Comparison of ENCODE assay signal across 8 cellular contexts in the genomic region with DNA sequence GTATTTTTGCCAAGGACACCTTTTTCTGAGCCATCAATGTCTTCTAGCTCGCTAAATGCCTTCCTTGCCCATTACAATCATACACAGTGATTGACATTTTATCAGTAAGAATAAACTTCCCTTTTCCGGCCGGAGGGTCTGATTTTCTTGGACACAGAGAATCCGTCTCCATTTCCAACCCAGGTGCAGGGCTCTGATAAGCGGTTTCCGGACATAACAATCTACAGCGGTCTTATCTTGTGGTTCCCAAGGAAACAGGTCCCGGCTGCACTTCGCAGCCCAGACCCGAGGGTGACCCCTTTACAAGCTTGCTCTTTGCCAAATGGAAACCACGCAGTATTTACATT. TPM values are rescaled to one million over a fixed set of nuclear protein-coding genes. Genes with fewer than 3 reads are reported as not detected.
DNase-seq lines count a peak whose midpoint lies in the region; ATAC-seq and TF ChIP-seq lines count a peak whose summit lies in the region.

No MANE protein-coding gene starts in this region.

- ATAC-seq in HCT116, result peak; percentile 21
- no peak for ATAC-seq in GM19328 (IDR thresholded peaks at IDR 0.05; ENCODE audit: unreplicated experiment)

- RAD21 ChIA-PET in HCT116 (lab: Charles Lee; ENCODE audit: low non-redundant PET in 1 of 2, low total read pairs in 2 of 2, uncharacterized antibody in 2 of 2, unreplicated experiment in 2 of 2), result interaction anchor here (0.5 to 1.0 kb wide), 6 partner anchors 13 to 326 kb away, joined by 3 to 5 read pairs (median 4); a partner anchor contains a TSS

- H3K9me3 ChIP-seq in HCT116 (ENCODE audit: control insufficient read depth in 1 of 2, insufficient read depth in 1 of 2, low read depth in 1 of 2, low read length in 2 of 2) (no peaks in the 10 kb centered on the region), endocrine pancreas (ENCODE audit: control insufficient read depth, low read length) (no peaks in the 10 kb centered on the region), muscle layer of colon (ENCODE audit: low read length) (no peaks in the 10 kb centered on the region)

- peak; percentile 84 for DNase-seq in DMS 273 (lab: John Stamatoyannopoulos, UW; ENCODE audit: unreplicated experiment)
- no peak for DNase-seq in HCT116 (ENCODE audit: low read depth, low spot score)
- peak; percentile 25 for DNase-seq in RWPE1 (ENCODE audit: low spot score)
- DNase-seq in LoVo (ENCODE audit: low spot score), result no peak
- DNase-seq in HK-2 (ENCODE audit: unreplicated experiment), result no peak

- H3K9ac ChIP-seq in HCT116 (ENCODE audit: low read length) (peak overlapping the region; percentile 83), endocrine pancreas (ENCODE audit: control insufficient read depth, insufficient read depth, low read length) (peak overlapping the region; percentile 42), muscle layer of colon (ENCODE audit: low read length) (peak overlapping the region; percentile 63)

- H3K79me2 ChIP-seq in HCT116 (ENCODE audit: insufficient read depth, low read length), result peaks cover 17% of the 10 kb centered on the region

- H3K9me2 ChIP-seq in HCT116 (ENCODE audit: insufficient read depth), result no peaks in the 10 kb centered on the region

- TF ChIP-seq CTCF in HCT116 (IDR thresholded peaks at IDR 0.05 in 2 of 3, conservative IDR thresholded peaks at IDR 0.05 in 1 of 3; ENCODE audit: borderline replicate concordance in 1 of 3, insufficient read depth in 1 of 3, low read depth in 2 of 3, low read length in 2 of 3) (no peak), RWPE1 (conservative IDR thresholded peaks at IDR 0.05; ENCODE audit: low read depth) (no peak)

- peak overlapping the region; percentile 88 for H3K4me2 ChIP-seq in HCT116 (ENCODE audit: low read length)

- H2AFZ ChIP-seq in HCT116 (ENCODE audit: low read depth, low read length, poor library complexity, severe bottlenecking), result no peak overlapping the region

- no peaks in the 10 kb centered on the region for H3K36me3 ChIP-seq in HCT116 (ENCODE audit: control insufficient read depth in 1 of 2, insufficient read depth in 2 of 2, low read length in 2 of 2)
- H3K36me3 ChIP-seq in endocrine pancreas (ENCODE audit: control insufficient read depth, insufficient read depth, low read length), result no peaks in the 10 kb centered on the region
- no peaks in the 10 kb centered on the region for H3K36me3 ChIP-seq in muscle layer of colon (ENCODE audit: insufficient read depth, low read length)

- no peak for TF ChIP-seq RAD21 in HCT116 (IDR thresholded peaks at IDR 0.05; ENCODE audit: low read depth)

- intact Hi-C loops in HCT116 (cut with micrococcal nuclease), result loop anchor here (5.0 kb wide), 1 partner anchor 327 kb away; no protein-coding TSS in a partner anchor

- H3K4me3 ChIP-seq in HCT116 (replicated peaks in 1 of 2; ENCODE audit: low read depth in 1 of 2, low read length in 2 of 2), result peak overlapping the region; percentile 90 to 91
- H3K4me3 ChIP-seq in endocrine pancreas (ENCODE audit: control insufficient read depth, insufficient read depth, low read length), result peak overlapping the region; percentile 88
- H3K4me3 ChIP-seq in muscle layer of colon (ENCODE audit: low read depth in 1 of 2, low read length in 2 of 2), result peak overlapping the region; percentile 53 to 63

- no peak for TF ChIP-seq POLR2A in HCT116 (IDR thresholded peaks at IDR 0.05; ENCODE audit: borderline replicate concordance, extremely low read depth, insufficient read depth, insufficient read length)

- CTCF ChIA-PET in HCT116 (lab: Charles Lee) (interaction anchor here (0.7 to 2.9 kb wide), 23 partner anchors 10 to 535 kb away, joined by 3 to 34 read pairs (median 9); a partner anchor contains a TSS), RWPE1 (lab: Yijun Ruan, JAX) (interaction anchor here (2.6 kb wide), 1 partner anchor 63 kb away, joined by 10 read pairs; no protein-coding TSS in a partner anchor)

- POLR2A ChIA-PET in HCT116 (lab: Charles Lee), result interaction anchor here (0.6 to 1.9 kb wide), 8 partner anchors 49 to 335 kb away, joined by 3 to 9 read pairs (median 4); a partner anchor contains a TSS
- POLR2A ChIA-PET in RWPE1 (lab: Yijun Ruan, JAX; ENCODE audit: low non-redundant PET), result interaction anchor here (0.7 kb wide), 1 partner anchor 180 kb away, joined by 3 read pairs; no protein-coding TSS in a partner anchor

- peak overlapping the region; percentile 70 for H3K27ac ChIP-seq in HCT116 (ENCODE audit: low read depth, low read length)
- peak overlapping the region; percentile 89 for H3K27ac ChIP-seq in RWPE1
- H3K27ac ChIP-seq in muscle layer of colon (ENCODE audit: low read depth, low read length), result peak overlapping the region; percentile 78

- TSS peak; percentile 77 for BruUV-seq in HCT116 (replicated peaks; lab: Mats Ljungman, UMichigan)

- H3K27me3 ChIP-seq in HCT116 (ENCODE audit: insufficient read depth, low read length), result no peaks in the 10 kb centered on the region
- H3K27me3 ChIP-seq in endocrine pancreas (ENCODE audit: control insufficient read depth, insufficient read depth, low read length), result no peaks in the 10 kb centered on the region
- no peaks in the 10 kb centered on the region for H3K27me3 ChIP-seq in muscle layer of colon (ENCODE audit: control insufficient read depth in 1 of 2, insufficient read depth in 2 of 2, low read length in 2 of 2)

- no peaks in the 10 kb centered on the region for H4K20me1 ChIP-seq in HCT116 (ENCODE audit: insufficient read depth)

- peaks cover 12 to 31% of the 10 kb centered on the region in 2 experiments; a peak in 3 of 4 replicates for H3K4me1 ChIP-seq in HCT116 (ENCODE audit: control insufficient read depth in 1 of 2, insufficient read depth in 2 of 2, low read length in 2 of 2)
- H3K4me1 ChIP-seq in endocrine pancreas (ENCODE audit: control insufficient read depth, insufficient read depth, low read length), result peaks cover 7% of the 10 kb centered on the region
- peaks cover 8% of the 10 kb centered on the region for H3K4me1 ChIP-seq in muscle layer of colon (ENCODE audit: insufficient read depth, low read length)

TF ChIP-seq in HCT116, 20 proteins besides CTCF, POLR2A, EP300 and RAD21 (continues in another document):
- TF ChIP-seq FOSL1 (IDR thresholded peaks at IDR 0.05; ENCODE audit: low read depth) (no peak), ZNF274 (IDR thresholded peaks at IDR 0.05; ENCODE audit: low read depth, low read length) (no peak), CEBPB (IDR thresholded peaks at IDR 0.05; ENCODE audit: low read depth) (no peak), EZH2phosphoT487 (IDR thresholded peaks at IDR 0.05; ENCODE audit: borderline replicate concordance) (no peak), SIN3A (IDR thresholded peaks at IDR 0.05; ENCODE audit: low read depth) (no peak), SRF (IDR thresholded peaks at IDR 0.05; ENCODE audit: low read depth) (no peak), SP1 (IDR thresholded peaks at IDR 0.05; ENCODE audit: low read depth) (no peak), CBX3 (IDR thresholded peaks at IDR 0.05; ENCODE audit: low read depth) (no peak), ZFX (IDR thresholded peaks at IDR 0.05) (no peak), YY1 (IDR thresholded peaks at IDR 0.05; ENCODE audit: extremely low read depth, insufficient replicate concordance, low read depth, low read length) (no peak), JUND (IDR thresholded peaks at IDR 0.05) (no peak), ELF1 (IDR thresholded peaks at IDR 0.05; ENCODE audit: borderline replicate concordance, low read depth) (no peak), EZH2 (IDR thresholded peaks at IDR 0.05) (no peak)
- TF ChIP-seq, protein P1, sequence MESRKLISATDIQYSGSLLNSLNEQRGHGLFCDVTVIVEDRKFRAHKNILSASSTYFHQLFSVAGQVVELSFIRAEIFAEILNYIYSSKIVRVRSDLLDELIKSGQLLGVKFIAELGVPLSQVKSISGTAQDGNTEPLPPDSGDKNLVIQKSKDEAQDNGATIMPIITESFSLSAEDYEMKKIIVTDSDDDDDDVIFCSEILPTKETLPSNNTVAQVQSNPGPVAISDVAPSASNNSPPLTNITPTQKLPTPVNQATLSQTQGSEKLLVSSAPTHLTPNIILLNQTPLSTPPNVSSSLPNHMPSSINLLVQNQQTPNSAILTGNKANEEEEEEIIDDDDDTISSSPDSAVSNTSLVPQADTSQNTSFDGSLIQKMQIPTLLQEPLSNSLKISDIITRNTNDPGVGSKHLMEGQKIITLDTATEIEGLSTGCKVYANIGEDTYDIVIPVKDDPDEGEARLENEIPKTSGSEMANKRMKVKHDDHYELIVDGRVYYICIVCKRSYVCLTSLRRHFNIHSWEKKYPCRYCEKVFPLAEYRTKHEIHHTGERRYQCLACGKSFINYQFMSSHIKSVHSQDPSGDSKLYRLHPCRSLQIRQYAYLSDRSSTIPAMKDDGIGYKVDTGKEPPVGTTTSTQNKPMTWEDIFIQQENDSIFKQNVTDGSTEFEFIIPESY (IDR thresholded peaks at IDR 0.05; ENCODE audit: extremely low read depth, insufficient replicate concordance, low read length), result no peak
- TF ChIP-seq, protein P2, sequence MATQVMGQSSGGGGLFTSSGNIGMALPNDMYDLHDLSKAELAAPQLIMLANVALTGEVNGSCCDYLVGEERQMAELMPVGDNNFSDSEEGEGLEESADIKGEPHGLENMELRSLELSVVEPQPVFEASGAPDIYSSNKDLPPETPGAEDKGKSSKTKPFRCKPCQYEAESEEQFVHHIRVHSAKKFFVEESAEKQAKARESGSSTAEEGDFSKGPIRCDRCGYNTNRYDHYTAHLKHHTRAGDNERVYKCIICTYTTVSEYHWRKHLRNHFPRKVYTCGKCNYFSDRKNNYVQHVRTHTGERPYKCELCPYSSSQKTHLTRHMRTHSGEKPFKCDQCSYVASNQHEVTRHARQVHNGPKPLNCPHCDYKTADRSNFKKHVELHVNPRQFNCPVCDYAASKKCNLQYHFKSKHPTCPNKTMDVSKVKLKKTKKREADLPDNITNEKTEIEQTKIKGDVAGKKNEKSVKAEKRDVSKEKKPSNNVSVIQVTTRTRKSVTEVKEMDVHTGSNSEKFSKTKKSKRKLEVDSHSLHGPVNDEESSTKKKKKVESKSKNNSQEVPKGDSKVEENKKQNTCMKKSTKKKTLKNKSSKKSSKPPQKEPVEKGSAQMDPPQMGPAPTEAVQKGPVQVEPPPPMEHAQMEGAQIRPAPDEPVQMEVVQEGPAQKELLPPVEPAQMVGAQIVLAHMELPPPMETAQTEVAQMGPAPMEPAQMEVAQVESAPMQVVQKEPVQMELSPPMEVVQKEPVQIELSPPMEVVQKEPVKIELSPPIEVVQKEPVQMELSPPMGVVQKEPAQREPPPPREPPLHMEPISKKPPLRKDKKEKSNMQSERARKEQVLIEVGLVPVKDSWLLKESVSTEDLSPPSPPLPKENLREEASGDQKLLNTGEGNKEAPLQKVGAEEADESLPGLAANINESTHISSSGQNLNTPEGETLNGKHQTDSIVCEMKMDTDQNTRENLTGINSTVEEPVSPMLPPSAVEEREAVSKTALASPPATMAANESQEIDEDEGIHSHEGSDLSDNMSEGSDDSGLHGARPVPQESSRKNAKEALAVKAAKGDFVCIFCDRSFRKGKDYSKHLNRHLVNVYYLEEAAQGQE (IDR thresholded peaks at IDR 0.05; ENCODE audit: low read depth), result no peak

RNA-seq across cellular contexts. Expression of a gene that starts 5.1 kb away (rescaled TPM):
- total RNA-seq in HCT116 (2021; ENCODE audit: unreplicated experiment), result 5.9 TPM
- 7.2 and 7.6 TPM in 2 replicates for polyA plus RNA-seq in HCT116 (2012)

RNA-seq across cellular contexts. Expression of a gene that starts 27.5 kb away (rescaled TPM):
- total RNA-seq in HCT116 (2021; ENCODE audit: unreplicated experiment), result 10.9 TPM
- polyA plus RNA-seq in HCT116 (2012), result 12.5 and 15.2 TPM in 2 replicates

RNA-seq across cellular contexts. Expression of a gene that starts 49.2 kb away (rescaled TPM):
- total RNA-seq in HCT116 (2021; ENCODE audit: unreplicated experiment), result 8.3 TPM
- 4.2 and 6.4 TPM in 2 replicates for polyA plus RNA-seq in HCT116 (2012)

Comparison
In these comparisons a context has a peak if more than half of its experiments do, and no peak if none do; other contexts are left out.
1. DNase-seq: peak in DMS 273 (single experiment) and RWPE1 (single experiment); none in HCT116 (single experiment), LoVo (single experiment) and HK-2 (single experiment).
2. Peak in every context shown above with its lines, with median percentiles within 50 percentile points of each other: H3K27ac ChIP-seq, H3K4me3 ChIP-seq and H3K9ac ChIP-seq.